Comparison of ENCODE assay signal across 8 cellular contexts in the genomic region with DNA sequence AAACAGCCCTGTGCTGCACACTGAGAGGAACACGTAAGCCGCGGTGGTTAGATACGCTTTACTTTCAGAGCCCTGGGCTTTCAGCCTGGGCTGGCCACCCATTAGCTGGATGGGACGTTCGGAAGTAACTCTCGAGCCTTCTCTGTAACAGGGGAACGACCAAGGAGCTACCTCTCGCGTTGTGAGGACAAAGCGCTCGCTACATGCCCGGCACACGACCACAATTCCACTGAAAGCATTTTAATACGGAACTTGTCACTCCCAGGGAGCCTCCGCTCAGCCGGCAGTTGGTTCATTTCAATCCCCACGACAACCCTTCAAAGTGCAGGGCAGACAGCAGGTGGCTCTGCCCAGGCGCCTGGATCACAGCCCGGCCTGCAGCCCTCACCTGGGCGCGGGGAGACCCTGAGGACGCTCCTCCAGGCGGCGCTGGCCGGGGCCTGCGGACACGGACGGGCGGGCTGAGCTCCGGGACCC. TPM values are rescaled to one million over a fixed set of nuclear protein-coding genes. Genes with fewer than 3 reads are reported as not detected.
DNase-seq lines count a peak whose midpoint lies in the region; ATAC-seq, FAIRE-seq and TF ChIP-seq lines count a peak whose summit lies in the region.

No MANE protein-coding gene starts in this region.

- H3K27me3 ChIP-seq in GM12878 (replicated peaks in 1 of 2; ENCODE audit: control insufficient read depth in 2 of 2, insufficient read depth in 2 of 2, low read length in 1 of 2), result no peaks in the 10 kb centered on the region
- H3K27me3 ChIP-seq in liver (ENCODE audit: control insufficient read depth in 4 of 4, insufficient read depth in 4 of 4, low read length in 3 of 4), result no peaks in the 10 kb centered on the region
- H3K27me3 ChIP-seq in tibial artery, result no peaks in the 10 kb centered on the region

- H4K20me1 ChIP-seq in GM12878 (ENCODE audit: control insufficient read depth, insufficient read depth), result no peaks in the 10 kb centered on the region; the same call in 1 of the 2 replicates

- TF ChIP-seq EP300 in GM12878 (IDR thresholded peaks at IDR 0.05; ENCODE audit: borderline replicate concordance in 1 of 2, control insufficient read depth in 1 of 2, low read depth in 2 of 2, low read length in 2 of 2), result no peak

- BruUV-seq in GM12878 (replicated peaks; lab: Mats Ljungman, UMichigan), result TSS peak; percentile 62

- in situ Hi-C loops in GM12878 (cut with MboI), result no loop called here

- peaks cover 21% of the 10 kb centered on the region for H3K79me2 ChIP-seq in GM12878 (ENCODE audit: control insufficient read depth, insufficient read depth, low read length)

- ATAC-seq in GM19395 (IDR thresholded peaks at IDR 0.05; ENCODE audit: unreplicated experiment), result peak; percentile 32
- peak; percentile 41 for ATAC-seq in GM12878
- ATAC-seq in HG02840 (IDR thresholded peaks at IDR 0.05; ENCODE audit: low FRiP score, unreplicated experiment), result no peak

- SMC1A ChIA-PET in GM12878 (lab: Charles Lee; ENCODE audit: uncharacterized antibody, unreplicated experiment), result interaction anchor here (0.6 kb wide), 3 partner anchors 26 to 779 kb away, joined by 3 to 5 read pairs (median 4); no protein-coding TSS in a partner anchor

- H3K9ac ChIP-seq in GM12878 (ENCODE audit: control insufficient read depth, insufficient read depth, low read length), result peak overlapping the region; percentile 83
- H3K9ac ChIP-seq in liver (ENCODE audit: low read depth in 1 of 2, low read length in 2 of 2), result peak overlapping the region; percentile 67 to 70

- H2AFZ ChIP-seq in GM12878 (ENCODE audit: control insufficient read depth, low read depth, low read length), result no peak overlapping the region

- TF ChIP-seq RAD21 in GM12878 (IDR thresholded peaks at IDR 0.05; ENCODE audit: insufficient read depth, low read depth, low read length) (no peak), liver (IDR thresholded peaks at IDR 0.05) (no peak)

- RAD21 ChIA-PET in GM12878 (lab: Charles Lee; ENCODE audit: unreplicated experiment), result interaction anchor here (0.6 to 1.4 kb wide), 3 partner anchors 61 to 189 kb away, joined by 3 read pairs; no protein-coding TSS in a partner anchor

- no peak for TF ChIP-seq CTCF in AG10803 (conservative IDR thresholded peaks at IDR 0.05; ENCODE audit: low read length)
- TF ChIP-seq CTCF in GM12878 (IDR thresholded peaks at IDR 0.05 in 2 of 3, conservative IDR thresholded peaks at IDR 0.05 in 1 of 3; ENCODE audit: control insufficient read depth in 2 of 3, extremely low read depth in 1 of 3, insufficient read depth in 1 of 3, low read depth in 3 of 3, low read length in 3 of 3), result no peak
- no peak for TF ChIP-seq CTCF in liver (IDR thresholded peaks at IDR 0.05; ENCODE audit: low read depth, low read length, missing input control)
- TF ChIP-seq CTCF in tibial artery (IDR thresholded peaks at IDR 0.05), result no peak

- peaks cover 17 to 27% of the 10 kb centered on the region in 2 experiments for H3K36me3 ChIP-seq in GM12878 (ENCODE audit: control insufficient read depth in 2 of 2, insufficient read depth in 2 of 2, low read length in 1 of 2)
- peaks cover 4 to 37% (median 22%) of the 10 kb centered on the region in 4 donors for H3K36me3 ChIP-seq in liver (ENCODE audit: control insufficient read depth in 4 of 4, insufficient read depth in 3 of 4, low read depth in 1 of 4, low read length in 3 of 4)
- H3K36me3 ChIP-seq in tibial artery, result peaks cover 17 to 60% (median 21%) of the 10 kb centered on the region in 3 donors

- H3K9me3 ChIP-seq in GM12878 (replicated peaks; ENCODE audit: control insufficient read depth, insufficient read depth, low read length) (no peaks in the 10 kb centered on the region), liver (ENCODE audit: control insufficient read depth in 4 of 4, low read length in 3 of 4) (no peaks in the 10 kb centered on the region), tibial artery (no peaks in the 10 kb centered on the region)

- DNase-seq in AG10803 (ENCODE audit: low read depth) (no peak), GM12878 (ENCODE audit: low read depth, low spot score) (no peak), tibial artery (no peak), GM03348 (ENCODE audit: low spot score) (no peak)
- no peak for DNase-seq in Jurkat, Clone E6-1 (ENCODE audit: low read depth, low spot score)

- WGBS in GM12878 (ENCODE audit: insufficient coverage, insufficient replicate concordance, low lambda C conversion rate, missing lambda C conversion rate), result 2% methylated on average over 28 of the region's 31 CpGs
- WGBS in liver, result under 1% methylated on average over 31 of the region's 31 CpGs

- no peak for TF ChIP-seq POLR2A in GM12878 (IDR thresholded peaks at IDR 0.05; ENCODE audit: low read depth, low read length)

- no peaks in the 10 kb centered on the region; the same call in none of the 2 replicates for H3K4me1 ChIP-seq in GM12878 (ENCODE audit: control insufficient read depth, insufficient read depth, low read length)
- peaks cover 9 to 44% (median 26%) of the 10 kb centered on the region in 4 donors for H3K4me1 ChIP-seq in liver (ENCODE audit: control insufficient read depth in 4 of 4, insufficient read depth in 4 of 4, low read length in 3 of 4)
- H3K4me1 ChIP-seq in tibial artery, result peaks cover 0 to 36% (median 27%) of the 10 kb centered on the region in 4 donors

- H3K4me3 ChIP-seq in AG10803 (ENCODE audit: low read length), result peak overlapping the region; percentile 70
- H3K4me3 ChIP-seq in Jurkat, Clone E6-1 (ENCODE audit: low read length), result peak overlapping the region; percentile 77
- H3K4me3 ChIP-seq in GM12878, result peak overlapping the region; percentile 91
- peak overlapping the region; percentile 68 to 96 (median 87) for H3K4me3 ChIP-seq in liver (ENCODE audit: low read depth in 1 of 3, low read length in 3 of 3)
- H3K4me3 ChIP-seq in tibial artery, result peak overlapping the region; percentile 70 to 94

- peak overlapping the region; percentile 33 for H3K27ac ChIP-seq in GM12878 (ENCODE audit: control insufficient read depth, insufficient read depth)
- H3K27ac ChIP-seq in liver (ENCODE audit: low read depth in 1 of 2, low read length in 2 of 2), result no peak overlapping the region
- peak overlapping the region; percentile 74 to 79 for H3K27ac ChIP-seq in tibial artery

- FAIRE-seq in GM12878 (lab: Jason Lieb, UNC), result no peak

- peak overlapping the region; percentile 45 for H3K4me2 ChIP-seq in GM12878 (ENCODE audit: control insufficient read depth, insufficient read depth)

- POLR2A ChIA-PET in GM12878 (lab: Charles Lee), result interaction anchor here (0.9 to 2.2 kb wide), 7 partner anchors 8 to 26 kb away, joined by 3 to 10 read pairs (median 3); a partner anchor contains a TSS

- intact Hi-C loops in GM12878 (cut with micrococcal nuclease; ENCODE audit: unreplicated experiment) (no loop called here), tibial artery (cut with DNase I; ENCODE audit: low total_unique reads) (no loop called here)

- CTCF ChIA-PET in GM12878 (lab: Yijun Ruan, JAX), result interaction anchor here (0.8 to 3.1 kb wide), 6 partner anchors 9 to 123 kb away, joined by 3 to 16 read pairs (median 3); a partner anchor contains a TSS

RNA-seq across cellular contexts. Expression of a gene that starts 0.4 kb away (rescaled TPM):
- 68.0 TPM for polyA plus RNA-seq in Jurkat, Clone E6-1 (2012; ENCODE audit: insufficient read depth, insufficient read length)
- total RNA-seq in GM12878 (2013; cell fraction: nucleolus; rRNA removed), result 4.2 and 4.7 TPM in 2 replicates
- total RNA-seq in GM12878 (2014; rRNA removed), result 20.1 and 23.1 TPM in 2 replicates
- total RNA-seq in GM12878 (2014; rRNA removed; fragmentation: Illumina TruSeq; extraction: Trizol), result 17.7 and 17.9 TPM in 2 replicates
- 27.6 and 27.9 TPM in 2 replicates for total RNA-seq in GM12878 (2021)
- polyA plus RNA-seq in GM12878 (2011; ENCODE audit: low read depth), result 25.5 TPM
- polyA plus RNA-seq in GM12878 (2011; rRNA removed), result 25.4 and 31.6 TPM in 2 replicates
- polyA plus RNA-seq in GM12878 (2011; cell fraction: cytosol; rRNA removed), result 29.4 and 32.3 TPM in 2 replicates
- 37.9 and 49.3 TPM in 2 replicates for polyA plus RNA-seq in GM12878 (2011; cell fraction: nucleus; rRNA removed)
- 23.0 and 23.6 TPM in 2 replicates for polyA plus RNA-seq in GM12878 (2012)
- 21.2 and 22.8 TPM in 2 replicates for polyA plus RNA-seq in GM12878 (2014; fragmentation: Illumina TruSeq; extraction: Trizol)
- 10 to 100 TPM; 19.2 to 34.6 TPM for polyA plus RNA-seq in GM12878 (2014; fragmentation: Nextera tagmentation; extraction: Ambion mirVana)
- 31.5 and 32.3 TPM in 2 replicates for polyA plus RNA-seq in GM12878 (2014; rRNA removed)
- 10 to 100 TPM; 45.6 to 46.4 TPM for polyA plus RNA-seq in GM12878 (2016; fragmentation: Nextera tagmentation; extraction: Ambion mirVana)
- polyA minus RNA-seq in GM12878 (2011; rRNA and poly(A)+ RNA removed), result 11.6 and 20.0 TPM in 2 replicates
- 4.4 and 4.9 TPM in 2 replicates for polyA minus RNA-seq in GM12878 (2011; cell fraction: cytosol; rRNA and poly(A)+ RNA removed)
- polyA minus RNA-seq in GM12878 (2011; cell fraction: nucleus; rRNA and poly(A)+ RNA removed), result 6.4 and 7.1 TPM in 2 replicates
- 10 to 100 TPM; 20.7 to 42.8 TPM for total RNA-seq in liver
- 100 to 1,000 TPM in 1 of 2 donors, 10 to 100 TPM in 1; 58.3 to 106 TPM for polyA plus RNA-seq in liver

RNA-seq across cellular contexts. Expression of a gene that starts 0.4 kb away (rescaled TPM):
- 71.4 TPM for polyA plus RNA-seq in Jurkat, Clone E6-1 (2012; ENCODE audit: insufficient read depth, insufficient read length)
- 1.2 and 2.0 TPM in 2 replicates for total RNA-seq in GM12878 (2013; cell fraction: nucleolus; rRNA removed)
- 25.6 and 31.3 TPM in 2 replicates for total RNA-seq in GM12878 (2014; rRNA removed)
- total RNA-seq in GM12878 (2014; rRNA removed; fragmentation: Illumina TruSeq; extraction: Trizol), result 12.8 and 18.2 TPM in 2 replicates
- total RNA-seq in GM12878 (2021), result 19.4 and 23.4 TPM in 2 replicates
- 5.2 TPM for polyA plus RNA-seq in GM12878 (2011; ENCODE audit: low read depth)
- polyA plus RNA-seq in GM12878 (2011; rRNA removed), result 7.5 and 12.1 TPM in 2 replicates
- 15.4 and 20.1 TPM in 2 replicates for polyA plus RNA-seq in GM12878 (2011; cell fraction: cytosol; rRNA removed)
- polyA plus RNA-seq in GM12878 (2011; cell fraction: nucleus; rRNA removed), result 13.5 and 21.6 TPM in 2 replicates
- polyA plus RNA-seq in GM12878 (2012), result 15.3 and 18.6 TPM in 2 replicates
- 5.3 and 10.0 TPM in 2 replicates for polyA plus RNA-seq in GM12878 (2014; fragmentation: Illumina TruSeq; extraction: Trizol)
- 1 to 10 TPM; 4.0 to 7.6 TPM for polyA plus RNA-seq in GM12878 (2014; fragmentation: Nextera tagmentation; extraction: Ambion mirVana)
- 37.3 and 42.5 TPM in 2 replicates for polyA plus RNA-seq in GM12878 (2014; rRNA removed)
- 10 to 100 TPM; 37.8 to 41.7 TPM for polyA plus RNA-seq in GM12878 (2016; fragmentation: Nextera tagmentation; extraction: Ambion mirVana)
- polyA minus RNA-seq in GM12878 (2011; rRNA and poly(A)+ RNA removed), result 4.0 and 6.0 TPM in 2 replicates
- 5.1 and 12.0 TPM in 2 replicates for polyA minus RNA-seq in GM12878 (2011; cell fraction: cytosol; rRNA and poly(A)+ RNA removed)
- 2.8 and 6.6 TPM in 2 replicates for polyA minus RNA-seq in GM12878 (2011; cell fraction: nucleus; rRNA and poly(A)+ RNA removed)
- total RNA-seq in liver, result 10 to 100 TPM in 1 of 2 donors, 1 to 10 TPM in 1; 6.0 to 13.5 TPM
- 10 to 100 TPM; 13.9 to 15.8 TPM for polyA plus RNA-seq in liver

RNA-seq across cellular contexts. Expression of a gene that starts 7.9 kb away (rescaled TPM):
- 3,453 TPM for polyA plus RNA-seq in Jurkat, Clone E6-1 (2012; ENCODE audit: insufficient read depth, insufficient read length)
- 311 and 335 TPM in 2 replicates for total RNA-seq in GM12878 (2013; cell fraction: nucleolus; rRNA removed)
- total RNA-seq in GM12878 (2014; rRNA removed) (3,012 and 3,152 TPM in 2 replicates), GM12878 (2014; rRNA removed; fragmentation: Illumina TruSeq; extraction: Trizol) (4,456 and 4,552 TPM in 2 replicates), GM12878 (2021) (3,952 and 4,036 TPM in 2 replicates), liver (100 to 1,000 TPM; 571 to 930 TPM)
- 3,318 TPM for polyA plus RNA-seq in GM12878 (2011; ENCODE audit: low read depth)
- polyA plus RNA-seq in GM12878 (2011; rRNA removed) (2,241 and 2,769 TPM in 2 replicates), GM12878 (2014; fragmentation: Illumina TruSeq; extraction: Trizol) (5,018 and 5,193 TPM in 2 replicates), GM12878 (2014; fragmentation: Nextera tagmentation; extraction: Ambion mirVana) (1,000 to 10,000 TPM; 3,258 to 3,500 TPM), GM12878 (2014; rRNA removed) (3,393 and 3,435 TPM in 2 replicates), GM12878 (2016; fragmentation: Nextera tagmentation; extraction: Ambion mirVana) (100 to 1,000 TPM; 917 to 932 TPM), liver (100 to 1,000 TPM; 215 to 837 TPM)
- polyA plus RNA-seq in GM12878 (2011; cell fraction: cytosol; rRNA removed), result 3,977 and 4,009 TPM in 2 replicates
- 1,384 and 1,496 TPM in 2 replicates for polyA plus RNA-seq in GM12878 (2011; cell fraction: nucleus; rRNA removed)
- polyA plus RNA-seq in GM12878 (2012), result 3,660 and 4,993 TPM in 2 replicates
- 2,559 and 3,565 TPM in 2 replicates for polyA minus RNA-seq in GM12878 (2011; rRNA and poly(A)+ RNA removed)
- 727 and 817 TPM in 2 replicates for polyA minus RNA-seq in GM12878 (2011; cell fraction: cytosol; rRNA and poly(A)+ RNA removed)
- 270 and 379 TPM in 2 replicates for polyA minus RNA-seq in GM12878 (2011; cell fraction: nucleus; rRNA and poly(A)+ RNA removed)

RNA-seq across cellular contexts. Expression of a gene that starts 8.0 kb away (rescaled TPM):
- polyA plus RNA-seq in Jurkat, Clone E6-1 (2012; ENCODE audit: insufficient read depth, insufficient read length), result 35.3 TPM
- 63.8 and 82.8 TPM in 2 replicates for total RNA-seq in GM12878 (2013; cell fraction: nucleolus; rRNA removed)
- 21.5 and 25.5 TPM in 2 replicates for total RNA-seq in GM12878 (2014; rRNA removed)
- total RNA-seq in GM12878 (2014; rRNA removed; fragmentation: Illumina TruSeq; extraction: Trizol), result 13.4 and 15.4 TPM in 2 replicates
- 31.8 and 35.4 TPM in 2 replicates for total RNA-seq in GM12878 (2021)
- polyA plus RNA-seq in GM12878 (2011; ENCODE audit: low read depth), result 7.7 TPM
- 10.6 and 26.1 TPM in 2 replicates for polyA plus RNA-seq in GM12878 (2011; rRNA removed)
- polyA plus RNA-seq in GM12878 (2011; cell fraction: cytosol; rRNA removed), result 25.1 and 37.3 TPM in 2 replicates
- 70.4 and 74.5 TPM in 2 replicates for polyA plus RNA-seq in GM12878 (2011; cell fraction: nucleus; rRNA removed)
- 16.0 and 18.8 TPM in 2 replicates for polyA plus RNA-seq in GM12878 (2012)
- 6.2 and 15.0 TPM in 2 replicates for polyA plus RNA-seq in GM12878 (2014; fragmentation: Illumina TruSeq; extraction: Trizol)
- polyA plus RNA-seq in GM12878 (2014; fragmentation: Nextera tagmentation; extraction: Ambion mirVana), result 1 to 10 TPM; 1.4 to 3.4 TPM
- 42.0 and 42.1 TPM in 2 replicates for polyA plus RNA-seq in GM12878 (2014; rRNA removed)
- polyA plus RNA-seq in GM12878 (2016; fragmentation: Nextera tagmentation; extraction: Ambion mirVana), result 10 to 100 TPM; 24.3 to 25.0 TPM
- 20.9 and 24.1 TPM in 2 replicates for polyA minus RNA-seq in GM12878 (2011; rRNA and poly(A)+ RNA removed)
- 5.6 and 6.7 TPM in 2 replicates for polyA minus RNA-seq in GM12878 (2011; cell fraction: cytosol; rRNA and poly(A)+ RNA removed)
- 12.9 and 26.4 TPM in 2 replicates for polyA minus RNA-seq in GM12878 (2011; cell fraction: nucleus; rRNA and poly(A)+ RNA removed)
- 10 to 100 TPM in 1 of 2 donors, 1 to 10 TPM in 1; 9.5 to 10.3 TPM for total RNA-seq in liver
- polyA plus RNA-seq in liver, result 10 to 100 TPM in 1 of 2 donors, 1 to 10 TPM in 1; 3.1 to 10.3 TPM

RNA-seq across cellular contexts. Expression of a gene that starts 19.9 kb away (rescaled TPM):
- polyA plus RNA-seq in Jurkat, Clone E6-1 (2012; ENCODE audit: insufficient read depth, insufficient read length), result 29.1 TPM
- 17.7 and 19.0 TPM in 2 replicates for total RNA-seq in GM12878 (2013; cell fraction: nucleolus; rRNA removed)
- total RNA-seq in GM12878 (2014; rRNA removed) (18.5 and 18.8 TPM in 2 replicates), GM12878 (2014; rRNA removed; fragmentation: Illumina TruSeq; extraction: Trizol) (10.7 and 11.4 TPM in 2 replicates), GM12878 (2021) (25.7 and 27.2 TPM in 2 replicates), liver (1 to 10 TPM; 4.9 to 9.4 TPM)
- polyA plus RNA-seq in GM12878 (2011; ENCODE audit: low read depth), result 4.6 TPM
- polyA plus RNA-seq in GM12878 (2011; rRNA removed) (5.8 and 8.7 TPM in 2 replicates), GM12878 (2014; fragmentation: Illumina TruSeq; extraction: Trizol) (5.4 and 9.4 TPM in 2 replicates), GM12878 (2014; fragmentation: Nextera tagmentation; extraction: Ambion mirVana) (1 to 10 TPM; 2.2 to 3.0 TPM), GM12878 (2014; rRNA removed) (23.0 and 23.2 TPM in 2 replicates), GM12878 (2016; fragmentation: Nextera tagmentation; extraction: Ambion mirVana) (10 to 100 TPM; 24.6 to 26.4 TPM), liver (10 to 100 TPM in 1 of 2 donors, 1 to 10 TPM in 1; 4.1 to 12.9 TPM)
- polyA plus RNA-seq in GM12878 (2011; cell fraction: cytosol; rRNA removed), result 8.8 and 16.7 TPM in 2 replicates
- polyA plus RNA-seq in GM12878 (2011; cell fraction: nucleus; rRNA removed), result 14.9 and 25.2 TPM in 2 replicates
- polyA plus RNA-seq in GM12878 (2012), result 15.2 and 15.3 TPM in 2 replicates
- polyA minus RNA-seq in GM12878 (2011; rRNA and poly(A)+ RNA removed), result 4.5 and 5.9 TPM in 2 replicates
- 3.1 and 3.2 TPM in 2 replicates for polyA minus RNA-seq in GM12878 (2011; cell fraction: cytosol; rRNA and poly(A)+ RNA removed)
- polyA minus RNA-seq in GM12878 (2011; cell fraction: nucleus; rRNA and poly(A)+ RNA removed), result 3.9 and 5.5 TPM in 2 replicates

Comparison
In these comparisons a context has a peak if more than half of its experiments do, and no peak if none do; other contexts are left out.
1. H3K27ac ChIP-seq: peak in GM12878 (single experiment) and tibial artery (2 of 2); none in liver (0 of 2).
2. Peak in every context shown above with its lines, with median percentiles within 50 percentile points of each other: H3K4me3 ChIP-seq.